17 cellular contexts compared by ENCODE assay signal in the genomic region with DNA sequence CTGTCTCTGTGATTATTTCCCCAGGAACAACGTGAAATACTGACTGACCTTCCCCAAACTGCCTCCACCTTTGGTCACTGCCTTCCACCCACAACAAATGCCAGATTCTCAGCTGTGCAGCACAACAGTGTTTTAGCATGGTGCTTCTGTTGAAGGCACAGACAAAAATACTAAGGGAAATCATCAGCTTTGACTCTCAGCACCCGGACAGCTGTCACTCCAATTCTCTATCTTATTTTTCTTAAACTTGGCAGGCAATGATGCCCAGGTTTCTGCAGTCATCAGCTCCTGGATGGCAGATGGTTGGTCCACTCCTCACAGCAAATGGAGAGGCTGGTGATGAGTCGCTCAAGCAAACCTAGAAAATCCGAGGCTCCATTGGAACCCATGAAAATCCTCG. TPM values are rescaled to one million over a fixed set of nuclear protein-coding genes. Genes with fewer than 3 reads are reported as not detected.
DNase-seq lines count a peak whose midpoint lies in the region; TF ChIP-seq lines count a peak whose summit lies in the region.
"Had no signal": no experiment of that assay in that cellular context is flagged by ENCODE, and none has a peak within 500 bp of the region (broad histone marks: within the 10 kb centered on the region; RNA-seq: fewer than 3 reads in every experiment).

No MANE protein-coding gene starts in this region.

- TF ChIP-seq CTCF in chondrocyte (IDR thresholded peaks at IDR 0.05), result no peak

- H3K4me1 Mint-ChIP-seq in chondrocyte (ENCODE audit: low read depth), result no peaks in the 10 kb centered on the region

- no peaks in the 10 kb centered on the region for H3K36me3 Mint-ChIP-seq in chondrocyte (ENCODE audit: low read depth)
- H3K36me3 Mint-ChIP-seq: CD14-positive monocyte; CD8-positive, alpha-beta memory T cell had no signal

- H3K27me3 Mint-ChIP-seq in chondrocyte (ENCODE audit: low read depth), result no peaks in the 10 kb centered on the region

- no peaks in the 10 kb centered on the region for H3K9me3 Mint-ChIP-seq in chondrocyte (ENCODE audit: low read depth)
- H3K9me3 Mint-ChIP-seq: CD8-positive, alpha-beta memory T cell; HFFc6 had no signal

- H3K27ac Mint-ChIP-seq in chondrocyte (ENCODE audit: unreplicated experiment), result no peak overlapping the region
- H3K27ac Mint-ChIP-seq: CD8-positive, alpha-beta memory T cell; HFFc6 had no signal

- no peak overlapping the region for H3K4me3 Mint-ChIP-seq in chondrocyte (ENCODE audit: unreplicated experiment)
- H3K4me3 Mint-ChIP-seq: CD14-positive monocyte; CD8-positive, alpha-beta memory T cell; HFFc6 had no signal

- DNase-seq in NCI-H2171 treated with DMSO at 0.1 percent for 48 hours (lab: John Stamatoyannopoulos, UW), result peak; percentile 67
- no peak for DNase-seq in NCI-H2171 (lab: John Stamatoyannopoulos, UW)
- peak; percentile 91 for DNase-seq in NCI-H446 treated with DMSO at 0.1 percent for 48 hours (lab: John Stamatoyannopoulos, UW)
- DNase-seq in myocyte (ENCODE audit: low read depth), result peak; percentile 94
- DNase-seq in GM19238 (ENCODE audit: insufficient read length, low spot score), result no peak
- DNase-seq in NCI-H1417 treated with DMSO at 0.1 percent for 48 hours (lab: John Stamatoyannopoulos, UW), result no peak
- no peak for DNase-seq in chondrocyte (ENCODE audit: low spot score)
- DNase-seq in NCI-H1092 treated with DMSO at 0.1 percent for 48 hours (lab: John Stamatoyannopoulos, UW), result no peak
- DNase-seq: Caco-2; CD8-positive, alpha-beta memory T cell; DMS79; HCEC 1CT; HFFc6 had no signal

RNA-seq across cellular contexts. Expression of a gene that starts 2.9 kb away (rescaled TPM):
- total RNA-seq in myocyte, result 0.10 and 0.32 TPM in 2 replicates
- polyA plus RNA-seq in myocyte (2012), result not detected
- total RNA-seq in chondrocyte, result not detected in 3 replicates
- total RNA-seq: A673; Caco-2; CD8-positive, alpha-beta memory T cell; G401; HT1080 had no signal
- polyA plus RNA-seq: CD8-positive, alpha-beta memory T cell had no signal

Comparison
In these comparisons a context has a peak if more than half of its experiments do, and no peak if none do; other contexts are left out.
1. DNase-seq: peak in NCI-H2171 treated with DMSO at 0.1 percent for 48 hours (single experiment), NCI-H446 treated with DMSO at 0.1 percent for 48 hours (single experiment) and myocyte (single experiment); none in NCI-H2171 (single experiment), GM19238 (single experiment), NCI-H1417 treated with DMSO at 0.1 percent for 48 hours (single experiment), chondrocyte (single experiment) and NCI-H1092 treated with DMSO at 0.1 percent for 48 hours (single experiment).